In genomic region chrX:151488677-151489076, GRCh38 we compare ENCODE assay signal across 8 cellular contexts.
DNase-seq lines count a peak whose midpoint lies in the region; ATAC-seq, FAIRE-seq and TF ChIP-seq lines count a peak whose summit lies in the region.

No MANE protein-coding gene starts in this region.

- H3K9me3 ChIP-seq in left ventricle myocardium inferior (replicated peaks): no peaks in the 10 kb centered on the region
- H3K9me3 ChIP-seq in T-helper 17 cell (ENCODE audit: control insufficient read depth, low read length, poor library complexity, severe bottlenecking): no peaks in the 10 kb centered on the region
- H3K9me3 ChIP-seq in liver (ENCODE audit: control insufficient read depth in 4 of 4, low read length in 3 of 4): no peaks in the 10 kb centered on the region
- no peaks in the 10 kb centered on the region for H3K9me3 ChIP-seq in kidney (ENCODE audit: control insufficient read depth in 1 of 2, low read length in 2 of 2)

- no peak for ATAC-seq in left ventricle myocardium superior
- peak; percentile 66 for ATAC-seq in HG03442 (IDR thresholded peaks at IDR 0.05; ENCODE audit: unreplicated experiment)
- peak; percentile 45 for ATAC-seq in T-helper 17 cell
- ATAC-seq in GM21528 (IDR thresholded peaks at IDR 0.05; ENCODE audit: low FRiP score, unreplicated experiment): no peak

- no peaks in the 10 kb centered on the region for H3K36me3 Mint-ChIP-seq in T-helper 17 cell (ENCODE audit: low read depth)

- DNase-seq in left ventricle myocardium inferior (no peak), left ventricle myocardium superior (no peak), T-helper 17 cell (no peak), kidney (no peak), epidermal melanocyte (ENCODE audit: insufficient read length, low spot score) (no peak)

- H3K4me3 Mint-ChIP-seq in T-helper 17 cell: no peak overlapping the region

- peak in 1 of 2 donors; percentile 14 for TF ChIP-seq RAD21 in liver (IDR thresholded peaks at IDR 0.05)

- H3K9ac ChIP-seq in liver (ENCODE audit: low read depth in 1 of 2, low read length in 2 of 2): no peak overlapping the region
- no peak overlapping the region for H3K9ac ChIP-seq in kidney (ENCODE audit: low read length in 2 of 2)

- no peak overlapping the region for H3K27ac ChIP-seq in left ventricle myocardium inferior (replicated peaks)
- no peak overlapping the region for H3K27ac ChIP-seq in liver (ENCODE audit: low read depth in 1 of 2, low read length in 2 of 2)
- H3K27ac ChIP-seq in kidney (ENCODE audit: low read depth in 2 of 2, low read length in 2 of 2): no peak overlapping the region

- H3K4me3 ChIP-seq in left ventricle myocardium inferior (no peak overlapping the region), liver (ENCODE audit: low read depth in 1 of 3, low read length in 3 of 3) (no peak overlapping the region), kidney (ENCODE audit: low read length in 2 of 2) (no peak overlapping the region)

- H3K27ac Mint-ChIP-seq in T-helper 17 cell: no peak overlapping the region

- H3K36me3 ChIP-seq in left ventricle myocardium inferior (no peaks in the 10 kb centered on the region), liver (ENCODE audit: control insufficient read depth in 4 of 4, insufficient read depth in 3 of 4, low read depth in 1 of 4, low read length in 3 of 4) (no peaks in the 10 kb centered on the region), kidney (ENCODE audit: control insufficient read depth in 1 of 2, insufficient read depth in 2 of 2, low read length in 2 of 2) (no peaks in the 10 kb centered on the region)

- intact Hi-C loops in left ventricle myocardium inferior (cut with micrococcal nuclease) (no loop called here), left ventricle myocardium superior (cut with micrococcal nuclease) (no loop called here), kidney (cut with DNase I) (no loop called here)

- TF ChIP-seq CTCF in left ventricle myocardium inferior (IDR thresholded peaks at IDR 0.05; ENCODE audit: borderline replicate concordance) (peak; percentile 17), liver (IDR thresholded peaks at IDR 0.05; ENCODE audit: low read depth, low read length, missing input control) (peak; percentile 11), kidney (IDR thresholded peaks at IDR 0.05; ENCODE audit: borderline replicate concordance, extremely low read depth, insufficient read depth) (no peak)

- no peak for FAIRE-seq in kidney (lab: Jason Lieb, UNC)

- H3K27me3 ChIP-seq in left ventricle myocardium inferior (ENCODE audit: low read depth) (no peaks in the 10 kb centered on the region), liver (ENCODE audit: control insufficient read depth in 4 of 4, insufficient read depth in 4 of 4, low read length in 3 of 4) (no peaks in the 10 kb centered on the region)

- H3K4me1 ChIP-seq in left ventricle myocardium inferior (no peaks in the 10 kb centered on the region), liver (ENCODE audit: control insufficient read depth in 4 of 4, insufficient read depth in 4 of 4, low read length in 3 of 4) (no peaks in the 10 kb centered on the region), kidney (ENCODE audit: control insufficient read depth in 1 of 2, insufficient read depth in 1 of 2, low read depth in 1 of 2, low read length in 2 of 2) (no peaks in the 10 kb centered on the region)

- 53% methylated on average over 2 of the region's 2 CpGs for WGBS in liver

- H3K4me1 Mint-ChIP-seq in T-helper 17 cell: no peaks in the 10 kb centered on the region

- no peaks in the 10 kb centered on the region for H3K27me3 Mint-ChIP-seq in T-helper 17 cell

TF ChIP-seq in liver, 16 proteins besides CTCF, POLR2A, EP300 and RAD21:
- TF ChIP-seq, protein P1, sequence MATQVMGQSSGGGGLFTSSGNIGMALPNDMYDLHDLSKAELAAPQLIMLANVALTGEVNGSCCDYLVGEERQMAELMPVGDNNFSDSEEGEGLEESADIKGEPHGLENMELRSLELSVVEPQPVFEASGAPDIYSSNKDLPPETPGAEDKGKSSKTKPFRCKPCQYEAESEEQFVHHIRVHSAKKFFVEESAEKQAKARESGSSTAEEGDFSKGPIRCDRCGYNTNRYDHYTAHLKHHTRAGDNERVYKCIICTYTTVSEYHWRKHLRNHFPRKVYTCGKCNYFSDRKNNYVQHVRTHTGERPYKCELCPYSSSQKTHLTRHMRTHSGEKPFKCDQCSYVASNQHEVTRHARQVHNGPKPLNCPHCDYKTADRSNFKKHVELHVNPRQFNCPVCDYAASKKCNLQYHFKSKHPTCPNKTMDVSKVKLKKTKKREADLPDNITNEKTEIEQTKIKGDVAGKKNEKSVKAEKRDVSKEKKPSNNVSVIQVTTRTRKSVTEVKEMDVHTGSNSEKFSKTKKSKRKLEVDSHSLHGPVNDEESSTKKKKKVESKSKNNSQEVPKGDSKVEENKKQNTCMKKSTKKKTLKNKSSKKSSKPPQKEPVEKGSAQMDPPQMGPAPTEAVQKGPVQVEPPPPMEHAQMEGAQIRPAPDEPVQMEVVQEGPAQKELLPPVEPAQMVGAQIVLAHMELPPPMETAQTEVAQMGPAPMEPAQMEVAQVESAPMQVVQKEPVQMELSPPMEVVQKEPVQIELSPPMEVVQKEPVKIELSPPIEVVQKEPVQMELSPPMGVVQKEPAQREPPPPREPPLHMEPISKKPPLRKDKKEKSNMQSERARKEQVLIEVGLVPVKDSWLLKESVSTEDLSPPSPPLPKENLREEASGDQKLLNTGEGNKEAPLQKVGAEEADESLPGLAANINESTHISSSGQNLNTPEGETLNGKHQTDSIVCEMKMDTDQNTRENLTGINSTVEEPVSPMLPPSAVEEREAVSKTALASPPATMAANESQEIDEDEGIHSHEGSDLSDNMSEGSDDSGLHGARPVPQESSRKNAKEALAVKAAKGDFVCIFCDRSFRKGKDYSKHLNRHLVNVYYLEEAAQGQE (IDR thresholded peaks at IDR 0.05): no peak
- TF ChIP-seq JUND (IDR thresholded peaks at IDR 0.05) (no peak), ATF3 (IDR thresholded peaks at IDR 0.05) (no peak), FOXA1 (IDR thresholded peaks at IDR 0.05) (no peak)

Comparison
In these comparisons a context has a peak if more than half of its experiments do, and no peak if none do; other contexts are left out.
1. ATAC-seq: peak in HG03442 (single experiment) and T-helper 17 cell (single experiment); none in left ventricle myocardium superior (single experiment) and GM21528 (single experiment).